Comparison of ENCODE assay signal across 13 cellular contexts in genomic region chr2:117973498-117974082, GRCh38. TPM values are rescaled to one million over a fixed set of nuclear protein-coding genes. Genes with fewer than 3 reads are reported as not detected.
DNase-seq lines count a peak whose midpoint lies in the region; ATAC-seq and TF ChIP-seq lines count a peak whose summit lies in the region.
"Had no signal": no experiment of that assay in that cellular context is flagged by ENCODE, and none has a peak within 500 bp of the region (broad histone marks: within the 10 kb centered on the region; RNA-seq: fewer than 3 reads in every experiment).

No MANE protein-coding gene starts in this region.

- H3F3A ChIP-seq in PC-3 (ENCODE audit: low read length, unreplicated experiment), result no peaks in the 10 kb centered on the region

- no peaks in the 10 kb centered on the region for H3K27me3 Mint-ChIP-seq in chondrocyte (ENCODE audit: low read depth)
- H3K27me3 Mint-ChIP-seq in mesothelial cell of epicardium (ENCODE audit: low read depth), result no peaks in the 10 kb centered on the region
- H3K27me3 Mint-ChIP-seq: CD4-positive, alpha-beta memory T cell had no signal

- H3K27ac Mint-ChIP-seq in chondrocyte (ENCODE audit: unreplicated experiment) (peak overlapping the region; percentile 58), mesothelial cell of epicardium (no peak overlapping the region)
- H3K27ac Mint-ChIP-seq: GM23338 had no signal

- no peak for DNase-seq in SJSA1 (ENCODE audit: low read depth in 1 of 2, low spot score in 2 of 2)
- no peak for DNase-seq in chondrocyte (ENCODE audit: low spot score)
- no peak for DNase-seq in osteoblast (ENCODE audit: insufficient read length, low spot score, missing footprints)
- no peak for DNase-seq in caudate nucleus (lab: John Stamatoyannopoulos, UW)
- DNase-seq in mesothelial cell of epicardium (ENCODE audit: low spot score in 2 of 2, unreplicated experiment in 2 of 2), result no peak
- no peak for DNase-seq in PC-3
- no peak for DNase-seq in NCI-H2227 treated with DMSO at 0.1 percent for 48 hours (lab: John Stamatoyannopoulos, UW)
- DNase-seq: BE2C; CD4-positive, alpha-beta memory T cell; DMS79 treated with DMSO at 0.1 percent for 48 hours; H7 had no signal

- H3K9me3 Mint-ChIP-seq in chondrocyte (ENCODE audit: low read depth) (no peaks in the 10 kb centered on the region), mesothelial cell of epicardium (no peaks in the 10 kb centered on the region)
- H3K9me3 Mint-ChIP-seq: CD4-positive, alpha-beta memory T cell; GM23338 had no signal

- POLR2A ChIA-PET in PC-3 (lab: Charles Lee; ENCODE audit: unreplicated experiment), result interaction anchor here (0.7 kb wide), 1 partner anchor 24 kb away, joined by 25 read pairs; no protein-coding TSS in a partner anchor

- CTCF ChIA-PET in PC-3 (lab: Charles Lee), result no interaction called here

- H3K36me3 ChIP-seq in SJSA1 (peaks cover 67% of the 10 kb centered on the region), osteoblast (ENCODE audit: insufficient read depth, low read length) (peaks cover 50% of the 10 kb centered on the region), PC-3 (ENCODE audit: low read depth, low read length) (peaks cover 17% of the 10 kb centered on the region)
- H3K36me3 ChIP-seq: BE2C had no signal

- H3K4me2 ChIP-seq in osteoblast (ENCODE audit: insufficient read depth, low read length) (no peak overlapping the region), PC-3 (ENCODE audit: low read length) (no peak overlapping the region)
- H3K4me2 ChIP-seq: GM23338 had no signal

- H3K4me1 Mint-ChIP-seq in chondrocyte (ENCODE audit: low read depth), result peaks cover 17% of the 10 kb centered on the region
- H3K4me1 Mint-ChIP-seq in mesothelial cell of epicardium, result peaks cover 15% of the 10 kb centered on the region

- TF ChIP-seq CTCF in chondrocyte (IDR thresholded peaks at IDR 0.05) (no peak), osteoblast (IDR thresholded peaks at IDR 0.05; ENCODE audit: extremely low read depth, low read depth, low read length) (no peak), mesothelial cell of epicardium (IDR thresholded peaks at IDR 0.05; ENCODE audit: unreplicated experiment) (no peak), PC-3 (conservative IDR thresholded peaks at IDR 0.05; ENCODE audit: low read depth, low read length) (no peak)

- H3K9me3 ChIP-seq in SJSA1 (replicated peaks), result 0 out of 2 replicates have a peak, but pooled peaks cover 2% of the 10 kb centered on the region
- H3K9me3 ChIP-seq in osteoblast (ENCODE audit: low read depth, low read length), result no peaks in the 10 kb centered on the region
- H3K9me3 ChIP-seq in PC-3 (ENCODE audit: low read length), result no peaks in the 10 kb centered on the region
- H3K9me3 ChIP-seq: BE2C had no signal

- no TSS peak for BruUV-seq in PC-3 (replicated peaks; lab: Mats Ljungman, UMichigan)

- H3K4me3 ChIP-seq in SJSA1 (no peak overlapping the region), osteoblast (ENCODE audit: insufficient read depth, low read length) (no peak overlapping the region), PC-3 (ENCODE audit: low read length) (no peak overlapping the region)
- H3K4me3 ChIP-seq: GM23338 had no signal

- H4K20me1 ChIP-seq in osteoblast (ENCODE audit: insufficient read depth, low read length), result no peaks in the 10 kb centered on the region
- H4K20me1 ChIP-seq in PC-3 (ENCODE audit: low read length), result no peaks in the 10 kb centered on the region

- H3K27ac ChIP-seq in SJSA1 (peak overlapping the region; percentile 64), osteoblast (ENCODE audit: low read depth, low read length) (peak overlapping the region; percentile 67), caudate nucleus (ENCODE audit: low read depth, low read length) (no peak overlapping the region), PC-3 (ENCODE audit: low read length) (no peak overlapping the region)
- H3K27ac ChIP-seq: C4-2B had no signal

- H3K4me3 Mint-ChIP-seq in chondrocyte (ENCODE audit: unreplicated experiment) (no peak overlapping the region), mesothelial cell of epicardium (no peak overlapping the region)
- H3K4me3 Mint-ChIP-seq: CD4-positive, alpha-beta memory T cell; GM23338 had no signal

- peaks cover 10% of the 10 kb centered on the region for H3K79me2 ChIP-seq in osteoblast (ENCODE audit: insufficient read depth, low read length)
- H3K79me2 ChIP-seq in PC-3 (ENCODE audit: low read length), result no peaks in the 10 kb centered on the region

- intact Hi-C loops in PC-3 (cut with micrococcal nuclease), result no loop called here

- no peak overlapping the region for H3K9ac ChIP-seq in PC-3 (ENCODE audit: low read length)

- H3K9me2 ChIP-seq in PC-3 (replicated peaks; ENCODE audit: low read length), result no peaks in the 10 kb centered on the region

- H3K36me3 Mint-ChIP-seq in chondrocyte (ENCODE audit: low read depth) (peaks cover 36% of the 10 kb centered on the region), mesothelial cell of epicardium (peaks cover 34% of the 10 kb centered on the region)

- H3K4me1 ChIP-seq in SJSA1 (replicated peaks), result peaks cover 11% of the 10 kb centered on the region
- peaks cover 15% of the 10 kb centered on the region for H3K4me1 ChIP-seq in osteoblast (ENCODE audit: insufficient read depth, low read length)
- H3K4me1 ChIP-seq in PC-3 (ENCODE audit: insufficient read depth, low read length), result no peaks in the 10 kb centered on the region
- H3K4me1 ChIP-seq: BE2C had no signal

- H3K27me3 ChIP-seq in SJSA1 (replicated peaks) (no peaks in the 10 kb centered on the region), osteoblast (ENCODE audit: insufficient read depth, low read length) (no peaks in the 10 kb centered on the region), PC-3 (ENCODE audit: low read length) (no peaks in the 10 kb centered on the region)
- H3K27me3 ChIP-seq: BE2C had no signal

- no peak for ATAC-seq in PC-3
- ATAC-seq: GM23338 had no signal

- H2AFZ ChIP-seq in osteoblast (ENCODE audit: low read length) (no peak overlapping the region), PC-3 (ENCODE audit: low read length) (no peak overlapping the region)
- H2AFZ ChIP-seq: GM23338 had no signal

RNA-seq across cellular contexts. Expression of gene CCDC93, which starts 40.3 kb away (rescaled TPM):
- total RNA-seq in SJSA1 (2014; rRNA removed; shearing (Covaris generic)), result 10.1 and 15.2 TPM in 2 replicates
- total RNA-seq in chondrocyte (22.0 to 22.8 TPM (median 22.3 TPM) in 3 replicates), osteoblast (40.5 and 47.7 TPM in 2 replicates), mesothelial cell of epicardium (46.5 to 47.5 TPM (median 46.9 TPM) in 3 replicates), PC-3 (2014; rRNA removed) (14.0 and 21.3 TPM in 2 replicates)

Comparison
In these comparisons a context has a peak if more than half of its experiments do, and no peak if none do; other contexts are left out.
1. H3K27ac ChIP-seq: peak in SJSA1 (single experiment) and osteoblast (single experiment); none in caudate nucleus (single experiment) and PC-3 (single experiment).